In genomic region chr9:113990975-113991471, GRCh38 we compare ENCODE assay signal across 19 cellular contexts.
DNase-seq lines count a peak whose midpoint lies in the region; ATAC-seq and TF ChIP-seq lines count a peak whose summit lies in the region.
"Had no signal": no experiment of that assay in that cellular context is flagged by ENCODE, and none has a peak within 500 bp of the region (broad histone marks: within the 10 kb centered on the region; RNA-seq: fewer than 3 reads in every experiment).

No MANE protein-coding gene starts in this region.

- intact Hi-C loops in thyroid gland (cut with DNase I), result loop anchor here (10.0 kb wide), 1 partner anchor 116 kb away; the partner anchor contains the start of gene ZNF618

- H3K27me3 Mint-ChIP-seq in brain (no peaks in the 10 kb centered on the region), endothelial cell (ENCODE audit: unreplicated experiment) (peaks cover 6% of the 10 kb centered on the region)

- peaks cover 85% of the 10 kb centered on the region for H3K4me1 Mint-ChIP-seq in brain
- H3K4me1 Mint-ChIP-seq in endothelial cell (ENCODE audit: unreplicated experiment), result no peaks in the 10 kb centered on the region
- H3K4me1 Mint-ChIP-seq: GM23338 had no signal

- TF ChIP-seq CTCF in brain (conservative IDR thresholded peaks at IDR 0.05) (no peak), thyroid gland (IDR thresholded peaks at IDR 0.05) (no peak), endothelial cell (IDR thresholded peaks at IDR 0.05; ENCODE audit: unreplicated experiment) (no peak)

- no peaks in the 10 kb centered on the region for H3K9me3 ChIP-seq in thyroid gland
- H3K9me3 ChIP-seq: left lung, psoas muscle had no signal

- no peaks in the 10 kb centered on the region for H3K27me3 ChIP-seq in layer of hippocampus (ENCODE audit: control insufficient read depth, insufficient read depth, low read length)
- H3K27me3 ChIP-seq in thyroid gland, result no peaks in the 10 kb centered on the region
- H3K27me3 ChIP-seq: left lung had no signal

- H3K27ac Mint-ChIP-seq in brain, result peak overlapping the region; percentile 34 to 80 (median 60)
- H3K27ac Mint-ChIP-seq in endothelial cell (ENCODE audit: unreplicated experiment), result no peak overlapping the region
- H3K27ac Mint-ChIP-seq: activated naive CD4-positive, alpha-beta T cell treated with anti-CD3 and anti-CD28 coated beads, Interleukin-2, amount 50 U/mL, for 72 hours; activated T-helper 1 cell treated with anti-CD3 and anti-CD28 coated beads, Interleukin-12 subunit alpha, Interleukin-12 subunit beta, Interleukin-2, Interleukin-4 antibody, amounts not matched to agents 30 ng/mL and 10 ng/mL and 1 ng/mL, durations not matched to agents 14 hours and 24 hours and 36 hours; GM23338 had no signal

- ATAC-seq in GM19324 (IDR thresholded peaks at IDR 0.05; ENCODE audit: low FRiP score, unreplicated experiment), result no peak
- ATAC-seq: activated naive CD4-positive, alpha-beta T cell treated with anti-CD3 and anti-CD28 coated beads, Interleukin-2, amount 50 U/mL, for 72 hours; left lung; psoas muscle had no signal

- no peaks in the 10 kb centered on the region for H3K36me3 ChIP-seq in thyroid gland
- H3K36me3 ChIP-seq: left lung had no signal

- H3K36me3 Mint-ChIP-seq in brain (peaks cover 30% of the 10 kb centered on the region), endothelial cell (ENCODE audit: low read depth, unreplicated experiment) (peaks cover 30% of the 10 kb centered on the region)
- H3K36me3 Mint-ChIP-seq: activated naive CD4-positive, alpha-beta T cell treated with anti-CD3 and anti-CD28 coated beads, Interleukin-2, amount 50 U/mL, for 72 hours had no signal

- WGBS in thyroid gland, 2 donors, result 47 to 52% methylated on average over 3 to 4 of the region's 5 CpGs

- DNase-seq in M059J (ENCODE audit: low read depth) (peak; percentile 48), thyroid gland (peak; percentile 79 to 85), HUDEP-2 (lab: John Stamatoyannopoulos, UW; ENCODE audit: unreplicated experiment in 76 of 76) (no peak), endothelial cell (ENCODE audit: low spot score) (no peak)
- DNase-seq: activated CD4-positive, alpha-beta T cell treated with anti-CD3 and anti-CD28 coated beads for 4 hours; cortex of kidney; NCI-H2081 treated with DMSO at 0.1 percent for 48 hours; NCI-H446; OCI-M1; psoas muscle; stimulated activated CD4-positive, alpha-beta T cell treated with anti-CD3 and anti-CD28 coated beads, Interleukin-1b, Interleukin-23, amount 100 ng/mL, for 48 hours had no signal

- H3K4me3 ChIP-seq in thyroid gland (replicated peaks in 1 of 3), result no peak overlapping the region
- H3K4me3 ChIP-seq: GM23338, left lung, psoas muscle had no signal

- H3K9me3 Mint-ChIP-seq in brain (peaks cover 0 to 3% (median 0%) of the 10 kb centered on the region in 5 experiments), endothelial cell (ENCODE audit: unreplicated experiment) (no peaks in the 10 kb centered on the region)
- H3K9me3 Mint-ChIP-seq: activated naive CD4-positive, alpha-beta T cell treated with anti-CD3 and anti-CD28 coated beads, Interleukin-2, amount 50 U/mL, for 72 hours; activated T-helper 1 cell treated with anti-CD3 and anti-CD28 coated beads, Interleukin-12 subunit alpha, Interleukin-12 subunit beta, Interleukin-2, Interleukin-4 antibody, amounts not matched to agents 30 ng/mL and 10 ng/mL and 1 ng/mL, durations not matched to agents 14 hours and 24 hours and 36 hours; GM23338 had no signal

- TF ChIP-seq POLR2A in thyroid gland (IDR thresholded peaks at IDR 0.05), result no peak

- H3K27ac ChIP-seq in layer of hippocampus (ENCODE audit: low read depth, low read length) (peak overlapping the region; percentile 3), thyroid gland (no peak overlapping the region)
- H3K27ac ChIP-seq: HL-60, left lung, psoas muscle had no signal

- H3K4me1 ChIP-seq in thyroid gland, result peaks cover 34 to 50% of the 10 kb centered on the region in 2 donors

- no peak overlapping the region for H3K4me3 Mint-ChIP-seq in brain
- no peak overlapping the region for H3K4me3 Mint-ChIP-seq in endothelial cell (ENCODE audit: unreplicated experiment)
- H3K4me3 Mint-ChIP-seq: activated T-helper 1 cell treated with anti-CD3 and anti-CD28 coated beads, Interleukin-12 subunit alpha, Interleukin-12 subunit beta, Interleukin-2, Interleukin-4 antibody, amounts not matched to agents 30 ng/mL and 10 ng/mL and 1 ng/mL, durations not matched to agents 14 hours and 24 hours and 36 hours; GM23338 had no signal

Comparison
In these comparisons a context has a peak if more than half of its experiments do, and no peak if none do; other contexts are left out.
1. DNase-seq: peak in M059J (single experiment) and thyroid gland (2 of 2); none in HUDEP-2 (0 of 76) and endothelial cell (single experiment).